1 cellular context compared by ENCODE assay signal in the genomic region with DNA sequence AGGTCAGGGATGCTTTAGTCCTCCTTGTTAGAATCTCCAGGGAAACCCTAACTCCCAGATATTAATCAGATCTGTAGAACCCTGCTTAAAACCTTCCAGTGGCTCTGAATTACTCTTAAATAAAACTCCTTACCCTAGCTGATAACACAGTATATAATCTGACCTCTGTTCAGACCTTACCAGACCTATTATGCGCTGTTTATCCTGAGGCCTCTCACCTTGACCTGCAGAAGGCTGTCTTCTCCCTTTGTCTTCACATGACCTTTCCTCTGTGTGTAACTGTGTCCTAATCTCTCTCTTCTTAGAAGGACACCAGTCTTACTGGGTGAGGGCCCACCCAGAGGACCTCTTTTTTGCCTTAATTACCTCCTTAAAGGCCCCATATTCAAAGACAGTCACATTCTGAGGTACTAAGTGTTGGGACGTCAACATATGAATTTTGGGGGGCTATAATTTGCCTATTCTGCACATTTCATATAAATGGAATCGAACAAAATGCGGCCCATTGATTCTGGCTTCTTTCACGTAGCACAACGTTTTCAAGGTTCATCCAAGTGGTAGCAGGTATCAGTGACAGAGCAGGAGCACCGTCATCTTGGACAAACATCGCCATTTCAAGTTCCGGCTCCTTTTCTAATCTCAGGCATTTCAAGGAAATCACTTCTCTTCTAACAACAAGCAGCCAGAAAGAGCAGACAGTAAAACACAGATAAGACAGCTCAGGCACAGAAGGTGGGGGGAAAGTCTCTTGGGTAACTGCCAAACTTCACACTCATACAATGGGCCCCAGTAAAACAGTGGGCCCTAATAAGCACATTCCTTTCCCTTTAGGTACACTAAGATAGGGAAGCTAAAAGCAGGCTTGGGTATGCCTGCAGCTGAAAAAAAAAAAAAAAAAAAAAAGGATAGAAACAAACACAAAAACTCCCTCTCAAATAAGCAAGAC.
TF ChIP-seq lines count a peak whose summit lies in the region.

No MANE protein-coding gene starts in this region.

TF ChIP-seq in K562, 482 proteins besides CTCF, POLR2A, EP300 and RAD21 (continued from another document and continues in another):
- TF ChIP-seq, protein P1, sequence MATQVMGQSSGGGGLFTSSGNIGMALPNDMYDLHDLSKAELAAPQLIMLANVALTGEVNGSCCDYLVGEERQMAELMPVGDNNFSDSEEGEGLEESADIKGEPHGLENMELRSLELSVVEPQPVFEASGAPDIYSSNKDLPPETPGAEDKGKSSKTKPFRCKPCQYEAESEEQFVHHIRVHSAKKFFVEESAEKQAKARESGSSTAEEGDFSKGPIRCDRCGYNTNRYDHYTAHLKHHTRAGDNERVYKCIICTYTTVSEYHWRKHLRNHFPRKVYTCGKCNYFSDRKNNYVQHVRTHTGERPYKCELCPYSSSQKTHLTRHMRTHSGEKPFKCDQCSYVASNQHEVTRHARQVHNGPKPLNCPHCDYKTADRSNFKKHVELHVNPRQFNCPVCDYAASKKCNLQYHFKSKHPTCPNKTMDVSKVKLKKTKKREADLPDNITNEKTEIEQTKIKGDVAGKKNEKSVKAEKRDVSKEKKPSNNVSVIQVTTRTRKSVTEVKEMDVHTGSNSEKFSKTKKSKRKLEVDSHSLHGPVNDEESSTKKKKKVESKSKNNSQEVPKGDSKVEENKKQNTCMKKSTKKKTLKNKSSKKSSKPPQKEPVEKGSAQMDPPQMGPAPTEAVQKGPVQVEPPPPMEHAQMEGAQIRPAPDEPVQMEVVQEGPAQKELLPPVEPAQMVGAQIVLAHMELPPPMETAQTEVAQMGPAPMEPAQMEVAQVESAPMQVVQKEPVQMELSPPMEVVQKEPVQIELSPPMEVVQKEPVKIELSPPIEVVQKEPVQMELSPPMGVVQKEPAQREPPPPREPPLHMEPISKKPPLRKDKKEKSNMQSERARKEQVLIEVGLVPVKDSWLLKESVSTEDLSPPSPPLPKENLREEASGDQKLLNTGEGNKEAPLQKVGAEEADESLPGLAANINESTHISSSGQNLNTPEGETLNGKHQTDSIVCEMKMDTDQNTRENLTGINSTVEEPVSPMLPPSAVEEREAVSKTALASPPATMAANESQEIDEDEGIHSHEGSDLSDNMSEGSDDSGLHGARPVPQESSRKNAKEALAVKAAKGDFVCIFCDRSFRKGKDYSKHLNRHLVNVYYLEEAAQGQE (CRISPR knock-in tag; IDR thresholded peaks at IDR 0.05; ENCODE audit: low read depth), result no peak
- TF ChIP-seq TBP (optimal IDR thresholded peaks at IDR 0.05; ENCODE audit: low read depth, low read length) (no peak), CHD4 (IDR thresholded peaks at IDR 0.05; ENCODE audit: insufficient read depth, insufficient replicate concordance, low read depth, low read length, poor library complexity, severe bottlenecking) (no peak), DPF2 (IDR thresholded peaks at IDR 0.05) (peak; percentile 91), ERF (CRISPR knock-in tag; IDR thresholded peaks at IDR 0.05) (no peak), ZNF253 (CRISPR knock-in tag; conservative IDR thresholded peaks at IDR 0.05) (no peak), GATAD2B (IDR thresholded peaks at IDR 0.05; ENCODE audit: borderline replicate concordance) (no peak; the same call in 1 of the 2 replicates), HCFC1 (IDR thresholded peaks at IDR 0.05; ENCODE audit: low read depth, low read length) (no peak), ZKSCAN1 (IDR thresholded peaks at IDR 0.05; ENCODE audit: low read depth, low read length) (no peak; the same call in 1 of the 2 replicates), SETDB1 (IDR thresholded peaks at IDR 0.05; ENCODE audit: low read length) (no peak), ZNF12 (CRISPR knock-in tag; IDR thresholded peaks at IDR 0.05) (no peak), TCFL5 (CRISPR knock-in tag; conservative IDR thresholded peaks at IDR 0.05) (no peak), KHSRP (IDR thresholded peaks at IDR 0.05) (0 out of 2 replicates have a peak, but pooled peaks have one; percentile 18), ZNF766 (CRISPR knock-in tag; conservative IDR thresholded peaks at IDR 0.05) (peak; percentile 59; the same call in 1 of the 2 replicates), ZNF347 (CRISPR knock-in tag; IDR thresholded peaks at IDR 0.05; ENCODE audit: low read depth) (no peak), ADNP (tag; IDR thresholded peaks at IDR 0.05) (no peak), SAP30 (IDR thresholded peaks at IDR 0.05; ENCODE audit: borderline replicate concordance, insufficient read depth, low read depth, low read length, poor library complexity, severe bottlenecking) (no peak), POLR2AphosphoS5 (IDR thresholded peaks at IDR 0.05; ENCODE audit: control insufficient read depth, insufficient read depth, low read depth, low read length) (peak; percentile 72), SPI1 (IDR thresholded peaks at IDR 0.05; ENCODE audit: borderline replicate concordance, low read depth, low read length) (peak; percentile 9; the same call in 1 of the 2 replicates), PML (IDR thresholded peaks at IDR 0.05; ENCODE audit: low read length) (no peak), STAG1 (CRISPR knock-in tag; IDR thresholded peaks at IDR 0.05; ENCODE audit: borderline replicate concordance) (no peak), BHLHE40 (IDR thresholded peaks at IDR 0.05; ENCODE audit: low read length) (0 out of 2 replicates have a peak, but pooled peaks have one; percentile 2), ZNF77 (CRISPR knock-in tag; IDR thresholded peaks at IDR 0.05) (no peak), CHD2 (IDR thresholded peaks at IDR 0.05; ENCODE audit: low read depth, low read length) (no peak), GABPA (tag; conservative IDR thresholded peaks at IDR 0.05; ENCODE audit: low read depth) (no peak; the same call in 1 of the 2 replicates), C11orf30 (IDR thresholded peaks at IDR 0.05; ENCODE audit: low read depth) (peak; percentile 84), CHD1 (IDR thresholded peaks at IDR 0.05; ENCODE audit: low read length) (no peak)
- TF ChIP-seq, protein P2, sequence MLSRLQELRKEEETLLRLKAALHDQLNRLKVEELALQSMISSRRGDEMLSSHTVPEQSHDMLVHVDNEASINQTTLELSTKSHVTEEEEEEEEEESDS (CRISPR knock-in tag; IDR thresholded peaks at IDR 0.05), result no peak
- TF ChIP-seq, protein P3, sequence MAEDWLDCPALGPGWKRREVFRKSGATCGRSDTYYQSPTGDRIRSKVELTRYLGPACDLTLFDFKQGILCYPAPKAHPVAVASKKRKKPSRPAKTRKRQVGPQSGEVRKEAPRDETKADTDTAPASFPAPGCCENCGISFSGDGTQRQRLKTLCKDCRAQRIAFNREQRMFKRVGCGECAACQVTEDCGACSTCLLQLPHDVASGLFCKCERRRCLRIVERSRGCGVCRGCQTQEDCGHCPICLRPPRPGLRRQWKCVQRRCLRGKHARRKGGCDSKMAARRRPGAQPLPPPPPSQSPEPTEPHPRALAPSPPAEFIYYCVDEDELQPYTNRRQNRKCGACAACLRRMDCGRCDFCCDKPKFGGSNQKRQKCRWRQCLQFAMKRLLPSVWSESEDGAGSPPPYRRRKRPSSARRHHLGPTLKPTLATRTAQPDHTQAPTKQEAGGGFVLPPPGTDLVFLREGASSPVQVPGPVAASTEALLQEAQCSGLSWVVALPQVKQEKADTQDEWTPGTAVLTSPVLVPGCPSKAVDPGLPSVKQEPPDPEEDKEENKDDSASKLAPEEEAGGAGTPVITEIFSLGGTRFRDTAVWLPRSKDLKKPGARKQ (CRISPR knock-in tag; IDR thresholded peaks at IDR 0.05), result no peak
- TF ChIP-seq, protein P4, sequence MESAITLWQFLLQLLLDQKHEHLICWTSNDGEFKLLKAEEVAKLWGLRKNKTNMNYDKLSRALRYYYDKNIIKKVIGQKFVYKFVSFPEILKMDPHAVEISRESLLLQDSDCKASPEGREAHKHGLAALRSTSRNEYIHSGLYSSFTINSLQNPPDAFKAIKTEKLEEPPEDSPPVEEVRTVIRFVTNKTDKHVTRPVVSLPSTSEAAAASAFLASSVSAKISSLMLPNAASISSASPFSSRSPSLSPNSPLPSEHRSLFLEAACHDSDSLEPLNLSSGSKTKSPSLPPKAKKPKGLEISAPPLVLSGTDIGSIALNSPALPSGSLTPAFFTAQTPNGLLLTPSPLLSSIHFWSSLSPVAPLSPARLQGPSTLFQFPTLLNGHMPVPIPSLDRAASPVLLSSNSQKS (CRISPR knock-in tag; IDR thresholded peaks at IDR 0.05), result no peak
- TF ChIP-seq, protein P5, sequence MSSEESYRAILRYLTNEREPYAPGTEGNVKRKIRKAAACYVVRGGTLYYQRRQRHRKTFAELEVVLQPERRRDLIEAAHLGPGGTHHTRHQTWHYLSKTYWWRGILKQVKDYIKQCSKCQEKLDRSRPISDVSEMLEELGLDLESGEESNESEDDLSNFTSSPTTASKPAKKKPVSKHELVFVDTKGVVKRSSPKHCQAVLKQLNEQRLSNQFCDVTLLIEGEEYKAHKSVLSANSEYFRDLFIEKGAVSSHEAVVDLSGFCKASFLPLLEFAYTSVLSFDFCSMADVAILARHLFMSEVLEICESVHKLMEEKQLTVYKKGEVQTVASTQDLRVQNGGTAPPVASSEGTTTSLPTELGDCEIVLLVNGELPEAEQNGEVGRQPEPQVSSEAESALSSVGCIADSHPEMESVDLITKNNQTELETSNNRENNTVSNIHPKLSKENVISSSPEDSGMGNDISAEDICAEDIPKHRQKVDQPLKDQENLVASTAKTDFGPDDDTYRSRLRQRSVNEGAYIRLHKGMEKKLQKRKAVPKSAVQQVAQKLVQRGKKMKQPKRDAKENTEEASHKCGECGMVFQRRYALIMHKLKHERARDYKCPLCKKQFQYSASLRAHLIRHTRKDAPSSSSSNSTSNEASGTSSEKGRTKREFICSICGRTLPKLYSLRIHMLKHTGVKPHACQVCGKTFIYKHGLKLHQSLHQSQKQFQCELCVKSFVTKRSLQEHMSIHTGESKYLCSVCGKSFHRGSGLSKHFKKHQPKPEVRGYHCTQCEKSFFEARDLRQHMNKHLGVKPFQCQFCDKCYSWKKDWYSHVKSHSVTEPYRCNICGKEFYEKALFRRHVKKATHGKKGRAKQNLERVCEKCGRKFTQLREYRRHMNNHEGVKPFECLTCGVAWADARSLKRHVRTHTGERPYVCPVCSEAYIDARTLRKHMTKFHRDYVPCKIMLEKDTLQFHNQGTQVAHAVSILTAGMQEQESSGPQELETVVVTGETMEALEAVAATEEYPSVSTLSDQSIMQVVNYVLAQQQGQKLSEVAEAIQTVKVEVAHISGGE (CRISPR knock-in tag; IDR thresholded peaks at IDR 0.05), result peak in 1 of 3 experiments; percentile 27; a peak in 1 of 6 replicates
- TF ChIP-seq, protein P6, sequence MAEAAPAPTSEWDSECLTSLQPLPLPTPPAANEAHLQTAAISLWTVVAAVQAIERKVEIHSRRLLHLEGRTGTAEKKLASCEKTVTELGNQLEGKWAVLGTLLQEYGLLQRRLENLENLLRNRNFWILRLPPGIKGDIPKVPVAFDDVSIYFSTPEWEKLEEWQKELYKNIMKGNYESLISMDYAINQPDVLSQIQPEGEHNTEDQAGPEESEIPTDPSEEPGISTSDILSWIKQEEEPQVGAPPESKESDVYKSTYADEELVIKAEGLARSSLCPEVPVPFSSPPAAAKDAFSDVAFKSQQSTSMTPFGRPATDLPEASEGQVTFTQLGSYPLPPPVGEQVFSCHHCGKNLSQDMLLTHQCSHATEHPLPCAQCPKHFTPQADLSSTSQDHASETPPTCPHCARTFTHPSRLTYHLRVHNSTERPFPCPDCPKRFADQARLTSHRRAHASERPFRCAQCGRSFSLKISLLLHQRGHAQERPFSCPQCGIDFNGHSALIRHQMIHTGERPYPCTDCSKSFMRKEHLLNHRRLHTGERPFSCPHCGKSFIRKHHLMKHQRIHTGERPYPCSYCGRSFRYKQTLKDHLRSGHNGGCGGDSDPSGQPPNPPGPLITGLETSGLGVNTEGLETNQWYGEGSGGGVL (CRISPR knock-in tag; IDR thresholded peaks at IDR 0.05), result no peak
- TF ChIP-seq, protein P7, sequence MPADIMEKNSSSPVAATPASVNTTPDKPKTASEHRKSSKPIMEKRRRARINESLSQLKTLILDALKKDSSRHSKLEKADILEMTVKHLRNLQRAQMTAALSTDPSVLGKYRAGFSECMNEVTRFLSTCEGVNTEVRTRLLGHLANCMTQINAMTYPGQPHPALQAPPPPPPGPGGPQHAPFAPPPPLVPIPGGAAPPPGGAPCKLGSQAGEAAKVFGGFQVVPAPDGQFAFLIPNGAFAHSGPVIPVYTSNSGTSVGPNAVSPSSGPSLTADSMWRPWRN (IDR thresholded peaks at IDR 0.05; ENCODE audit: low read depth), result peak; percentile 50; the same call in 1 of the 2 replicates
- TF ChIP-seq, protein P8, sequence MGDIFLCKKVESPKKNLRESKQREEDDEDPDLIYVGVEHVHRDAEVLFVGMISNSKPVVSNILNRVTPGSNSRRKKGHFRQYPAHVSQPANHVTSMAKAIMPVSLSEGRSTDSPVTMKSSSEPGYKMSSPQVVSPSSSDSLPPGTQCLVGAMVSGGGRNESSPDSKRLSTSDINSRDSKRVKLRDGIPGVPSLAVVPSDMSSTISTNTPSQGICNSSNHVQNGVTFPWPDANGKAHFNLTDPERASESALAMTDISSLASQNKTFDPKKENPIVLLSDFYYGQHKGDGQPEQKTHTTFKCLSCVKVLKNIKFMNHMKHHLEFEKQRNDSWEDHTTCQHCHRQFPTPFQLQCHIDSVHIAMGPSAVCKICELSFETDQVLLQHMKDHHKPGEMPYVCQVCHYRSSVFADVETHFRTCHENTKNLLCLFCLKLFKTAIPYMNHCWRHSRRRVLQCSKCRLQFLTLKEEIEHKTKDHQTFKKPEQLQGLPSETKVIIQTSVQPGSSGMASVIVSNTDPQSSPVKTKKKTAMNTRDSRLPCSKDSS (IDR thresholded peaks at IDR 0.05; ENCODE audit: low read depth, partially characterized antibody), result no peak
- TF ChIP-seq, protein P9, sequence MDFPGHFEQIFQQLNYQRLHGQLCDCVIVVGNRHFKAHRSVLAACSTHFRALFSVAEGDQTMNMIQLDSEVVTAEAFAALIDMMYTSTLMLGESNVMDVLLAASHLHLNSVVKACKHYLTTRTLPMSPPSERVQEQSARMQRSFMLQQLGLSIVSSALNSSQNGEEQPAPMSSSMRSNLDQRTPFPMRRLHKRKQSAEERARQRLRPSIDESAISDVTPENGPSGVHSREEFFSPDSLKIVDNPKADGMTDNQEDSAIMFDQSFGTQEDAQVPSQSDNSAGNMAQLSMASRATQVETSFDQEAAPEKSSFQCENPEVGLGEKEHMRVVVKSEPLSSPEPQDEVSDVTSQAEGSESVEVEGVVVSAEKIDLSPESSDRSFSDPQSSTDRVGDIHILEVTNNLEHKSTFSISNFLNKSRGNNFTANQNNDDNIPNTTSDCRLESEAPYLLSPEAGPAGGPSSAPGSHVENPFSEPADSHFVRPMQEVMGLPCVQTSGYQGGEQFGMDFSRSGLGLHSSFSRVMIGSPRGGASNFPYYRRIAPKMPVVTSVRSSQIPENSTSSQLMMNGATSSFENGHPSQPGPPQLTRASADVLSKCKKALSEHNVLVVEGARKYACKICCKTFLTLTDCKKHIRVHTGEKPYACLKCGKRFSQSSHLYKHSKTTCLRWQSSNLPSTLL (IDR thresholded peaks at IDR 0.05), result no peak
- TF ChIP-seq, protein P10, sequence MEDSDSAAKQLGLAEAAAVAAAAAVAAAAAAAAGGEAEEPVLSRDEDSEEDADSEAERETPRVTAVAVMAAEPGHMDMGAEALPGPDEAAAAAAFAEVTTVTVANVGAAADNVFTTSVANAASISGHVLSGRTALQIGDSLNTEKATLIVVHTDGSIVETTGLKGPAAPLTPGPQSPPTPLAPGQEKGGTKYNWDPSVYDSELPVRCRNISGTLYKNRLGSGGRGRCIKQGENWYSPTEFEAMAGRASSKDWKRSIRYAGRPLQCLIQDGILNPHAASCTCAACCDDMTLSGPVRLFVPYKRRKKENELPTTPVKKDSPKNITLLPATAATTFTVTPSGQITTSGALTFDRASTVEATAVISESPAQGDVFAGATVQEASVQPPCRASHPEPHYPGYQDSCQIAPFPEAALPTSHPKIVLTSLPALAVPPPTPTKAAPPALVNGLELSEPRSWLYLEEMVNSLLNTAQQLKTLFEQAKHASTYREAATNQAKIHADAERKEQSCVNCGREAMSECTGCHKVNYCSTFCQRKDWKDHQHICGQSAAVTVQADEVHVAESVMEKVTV (CRISPR knock-in tag; IDR thresholded peaks at IDR 0.05), result no peak
